In genomic region chr4:561456-561855, GRCh38 we compare ENCODE assay signal across 19 cellular contexts. TPM values are rescaled to one million over a fixed set of nuclear protein-coding genes. Genes with fewer than 3 reads are reported as not detected.
DNase-seq lines count a peak whose midpoint lies in the region; ATAC-seq and TF ChIP-seq lines count a peak whose summit lies in the region.
"Had no signal": no experiment of that assay in that cellular context is flagged by ENCODE, and none has a peak within 500 bp of the region (broad histone marks: within the 10 kb centered on the region; RNA-seq: fewer than 3 reads in every experiment).

No MANE protein-coding gene starts in this region.

- H3K9me2 ChIP-seq in PC-9 (ENCODE audit: insufficient read depth), result no peaks in the 10 kb centered on the region

- CTCF ChIA-PET in PC-9 (lab: Charles Lee), result interaction anchor here (0.5 kb wide), 1 partner anchor 425 kb away, joined by 3 read pairs; the partner anchor contains the start of gene IDUA

- no peaks in the 10 kb centered on the region for H3K9me3 ChIP-seq in PC-9 (ENCODE audit: insufficient read depth, low read depth)
- no peaks in the 10 kb centered on the region for H3K9me3 ChIP-seq in esophagus muscularis mucosa
- H3K9me3 ChIP-seq: Caco-2, HAP-1 had no signal

- H3K27ac ChIP-seq in PC-9 (no peak overlapping the region), esophagus muscularis mucosa (replicated peaks in 1 of 4) (no peak overlapping the region)
- H3K27ac ChIP-seq: BLaER1, C4-2B had no signal

- H3K4me2 ChIP-seq in PC-9, result peak overlapping the region; percentile 18; the same call in 1 of the 2 replicates
- H3K4me2 ChIP-seq: BLaER1 had no signal

- TF ChIP-seq EP300 in esophagus muscularis mucosa (IDR thresholded peaks at IDR 0.05), result no peak

- POLR2A ChIA-PET in PC-9 (lab: Charles Lee; ENCODE audit: unreplicated experiment), result no interaction called here

- no peak for TF ChIP-seq POLR2A in esophagus muscularis mucosa (IDR thresholded peaks at IDR 0.05; ENCODE audit: low read depth)

- H3K4me3 ChIP-seq in PC-9, result no peak overlapping the region
- no peak overlapping the region for H3K4me3 ChIP-seq in esophagus muscularis mucosa
- H3K4me3 ChIP-seq: BLaER1, HAP-1 had no signal

- intact Hi-C loops in PC-9 (cut with micrococcal nuclease; ENCODE audit: unreplicated experiment) (no loop called here), esophagus muscularis mucosa (cut with DNase I) (no loop called here)

- ATAC-seq in left lobe of liver, result no peak
- ATAC-seq: CD8-positive, alpha-beta T cell had no signal

- H4K20me1 ChIP-seq in PC-9 (ENCODE audit: insufficient read depth), result no peaks in the 10 kb centered on the region
- H4K20me1 ChIP-seq: BLaER1 had no signal

- H3K27me3 ChIP-seq in PC-9 (ENCODE audit: insufficient read depth, low read depth) (peaks cover 44% of the 10 kb centered on the region), esophagus muscularis mucosa (peaks cover 0 to 21% (median 0%) of the 10 kb centered on the region in 4 donors)
- H3K27me3 ChIP-seq: BLaER1 had no signal

- peaks cover 10% of the 10 kb centered on the region; the same call in 1 of the 2 replicates for H3K4me1 ChIP-seq in PC-9 (replicated peaks; ENCODE audit: insufficient read depth)
- H3K4me1 ChIP-seq in esophagus muscularis mucosa, result no peaks in the 10 kb centered on the region
- H3K4me1 ChIP-seq: BLaER1, Caco-2, HAP-1 had no signal

- 80% methylated on average over 7 of the region's 7 CpGs for WGBS in esophagus muscularis mucosa

- BruUV-seq in PC-9 (replicated peaks; lab: Mats Ljungman, UMichigan), result no TSS peak

- H3K36me3 ChIP-seq in PC-9 (ENCODE audit: low read depth) (no peaks in the 10 kb centered on the region), esophagus muscularis mucosa (no peaks in the 10 kb centered on the region)
- H3K36me3 ChIP-seq: BLaER1, HAP-1 had no signal

- no peaks in the 10 kb centered on the region for H3F3A ChIP-seq in PC-9 (ENCODE audit: insufficient read depth, low read depth)

- no peak overlapping the region for H2AFZ ChIP-seq in PC-9

- peak; percentile 28 for DNase-seq in NCI-H1048 (lab: John Stamatoyannopoulos, UW)
- no peak for DNase-seq in PC-9
- peak; percentile 77 for DNase-seq in esophagus muscularis mucosa (ENCODE audit: extremely low spot score)
- peak; percentile 7 for DNase-seq in left lobe of liver (ENCODE audit: low spot score)
- no peak for DNase-seq in SIG-M5 (lab: John Stamatoyannopoulos, UW)
- no peak for DNase-seq in HuH-7.5 (ENCODE audit: low spot score)
- no peak for DNase-seq in T-helper 9 cell
- DNase-seq: Caco-2; CD4-positive, CD25-positive, alpha-beta regulatory T cell; CD8-positive, alpha-beta T cell; DMS153; DND-41; GOT3; HFFc6 had no signal

- TF ChIP-seq CTCF in PC-9 (conservative IDR thresholded peaks at IDR 0.05) (no peak), esophagus muscularis mucosa (IDR thresholded peaks at IDR 0.05) (no peak)

- H3K79me2 ChIP-seq in PC-9 (ENCODE audit: low read depth), result no peaks in the 10 kb centered on the region

RNA-seq across cellular contexts. Expression of gene TMEM271, which starts 14.6 kb away (rescaled TPM):
- total RNA-seq in PC-9 (2021), result not detected in 2 replicates
- under 1 TPM in 2 of 4 donors, not detected in 2; 0.19 to 0.34 TPM for total RNA-seq in esophagus muscularis mucosa
- not detected for total RNA-seq in left lobe of liver
- total RNA-seq: A172; B cell; Caco-2; CD4-positive, CD25-positive, alpha-beta regulatory T cell; CD8-positive, alpha-beta T cell; HFFc6 had no signal

Comparison
In these comparisons a context has a peak if more than half of its experiments do, and no peak if none do; other contexts are left out.
1. DNase-seq: peak in NCI-H1048 (single experiment), esophagus muscularis mucosa (single experiment) and left lobe of liver (single experiment); none in PC-9 (0 of 2), SIG-M5 (single experiment), HuH-7.5 (single experiment) and T-helper 9 cell (single experiment).